Comparison of ENCODE assay signal across 1 cellular context in genomic region chr9:33165263-33166151, GRCh38.
TF ChIP-seq lines count a peak whose summit lies in the region.

No MANE protein-coding gene starts in this region.

TF ChIP-seq in K562, 482 proteins besides CTCF, POLR2A, EP300 and RAD21 (continued from another document):
- TF ChIP-seq HMGXB4 (CRISPR knock-in tag; IDR thresholded peaks at IDR 0.05) (no peak), SMARCC2 (IDR thresholded peaks at IDR 0.05; ENCODE audit: low read depth) (no peak), PBX2 (CRISPR knock-in tag; IDR thresholded peaks at IDR 0.05; ENCODE audit: low read depth) (no peak), PBX2 (tag; conservative IDR thresholded peaks at IDR 0.05; ENCODE audit: low read depth) (no peak), MXI1 (IDR thresholded peaks at IDR 0.05; ENCODE audit: low read depth, low read length) (no peak), KDM1A (IDR thresholded peaks at IDR 0.05) (no peak), HOXB6 (CRISPR knock-in tag; IDR thresholded peaks at IDR 0.05; ENCODE audit: borderline replicate concordance) (no peak), ARID2 (IDR thresholded peaks at IDR 0.05) (no peak), KHSRP (IDR thresholded peaks at IDR 0.05) (no peak), KLF16 (IDR thresholded peaks at IDR 0.05) (no peak), YY1 (IDR thresholded peaks at IDR 0.05; ENCODE audit: borderline replicate concordance in 1 of 3, control insufficient read depth in 1 of 3, extremely low read depth in 1 of 3, insufficient read depth in 3 of 3, insufficient read length in 1 of 3, insufficient replicate concordance in 2 of 3, low read depth in 1 of 3, low read length in 2 of 3) (no peak), SNRNP70 (optimal IDR thresholded peaks at IDR 0.05; ENCODE audit: low read depth, low read length) (no peak), ZNF311 (CRISPR knock-in tag; IDR thresholded peaks at IDR 0.05) (no peak), HMGN3 (IDR thresholded peaks at IDR 0.05; ENCODE audit: borderline replicate concordance, extremely low read depth, insufficient read length, low read depth, low read length) (no peak), PPARD (CRISPR knock-in tag; IDR thresholded peaks at IDR 0.05) (no peak), RUNX1 (IDR thresholded peaks at IDR 0.05; ENCODE audit: low read depth) (no peak), GTF2F1 (IDR thresholded peaks at IDR 0.05; ENCODE audit: low read depth, low read length) (no peak), C11orf30 (IDR thresholded peaks at IDR 0.05; ENCODE audit: low read depth) (peak; percentile 71), NCOA4 (IDR thresholded peaks at IDR 0.05; ENCODE audit: partially characterized antibody) (no peak), KDM2B (CRISPR knock-in tag; IDR thresholded peaks at IDR 0.05) (no peak), SMAD4 (CRISPR knock-in tag; conservative IDR thresholded peaks at IDR 0.05) (no peak; the same call in 1 of the 2 replicates), POLR2H (tag; IDR thresholded peaks at IDR 0.05; ENCODE audit: low read depth) (peak; percentile 69), PTTG1 (tag; IDR thresholded peaks at IDR 0.05; ENCODE audit: low read depth) (no peak), ZKSCAN8 (CRISPR knock-in tag; IDR thresholded peaks at IDR 0.05) (no peak), FOXK2 (conservative IDR thresholded peaks at IDR 0.05 in 1 of 2, IDR thresholded peaks at IDR 0.05 in 1 of 2; ENCODE audit: low read depth in 2 of 2) (peak; percentile 80 to 82), ZNF224 (CRISPR knock-in tag; IDR thresholded peaks at IDR 0.05) (no peak), KLF13 (tag; IDR thresholded peaks at IDR 0.05; ENCODE audit: borderline replicate concordance, low read depth) (no peak), NRF1 (conservative IDR thresholded peaks at IDR 0.05 in 1 of 2, IDR thresholded peaks at IDR 0.05 in 1 of 2) (peak; percentile 30 to 34; a peak in 2 of 4 replicates), TAF9B (IDR thresholded peaks at IDR 0.05; ENCODE audit: partially characterized antibody) (peak; percentile 50), DPF2 (IDR thresholded peaks at IDR 0.05) (peak; percentile 58; the same call in 1 of the 2 replicates), ZFX (CRISPR knock-in tag; IDR thresholded peaks at IDR 0.05) (peak; percentile 36; the same call in 1 of the 2 replicates), UBTF (IDR thresholded peaks at IDR 0.05; ENCODE audit: borderline replicate concordance in 1 of 2, low read depth in 2 of 2, low read length in 2 of 2) (no peak), TBL1XR1 (IDR thresholded peaks at IDR 0.05; ENCODE audit: low read length in 2 of 2) (peak in 1 of 2 experiments; percentile 25; a peak in 1 of 4 replicates), XRCC3 (IDR thresholded peaks at IDR 0.05) (no peak), DNMT1 (IDR thresholded peaks at IDR 0.05) (no peak), NFIX (CRISPR knock-in tag; IDR thresholded peaks at IDR 0.05; ENCODE audit: low read depth) (no peak), ZNF57 (CRISPR knock-in tag; IDR thresholded peaks at IDR 0.05) (no peak), ZNF174 (CRISPR knock-in tag; IDR thresholded peaks at IDR 0.05) (no peak), KAT2B (IDR thresholded peaks at IDR 0.05; ENCODE audit: low read depth, low read length) (no peak), HDAC1 (IDR thresholded peaks at IDR 0.05) (no peak; a peak in 1 of 4 replicates), SMARCA4 (IDR thresholded peaks at IDR 0.05) (no peak; the same call in none of the 2 replicates), NUFIP1 (IDR thresholded peaks at IDR 0.05; ENCODE audit: partially characterized antibody) (no peak), ZNF232 (CRISPR knock-in tag; IDR thresholded peaks at IDR 0.05) (no peak), ZNF584 (CRISPR knock-in tag; IDR thresholded peaks at IDR 0.05; ENCODE audit: low read depth) (no peak), ZNF586 (CRISPR knock-in tag; conservative IDR thresholded peaks at IDR 0.05) (no peak), ZNF134 (CRISPR knock-in tag; conservative IDR thresholded peaks at IDR 0.05) (no peak), EHMT2 (IDR thresholded peaks at IDR 0.05) (no peak)
- TF ChIP-seq, protein P1, sequence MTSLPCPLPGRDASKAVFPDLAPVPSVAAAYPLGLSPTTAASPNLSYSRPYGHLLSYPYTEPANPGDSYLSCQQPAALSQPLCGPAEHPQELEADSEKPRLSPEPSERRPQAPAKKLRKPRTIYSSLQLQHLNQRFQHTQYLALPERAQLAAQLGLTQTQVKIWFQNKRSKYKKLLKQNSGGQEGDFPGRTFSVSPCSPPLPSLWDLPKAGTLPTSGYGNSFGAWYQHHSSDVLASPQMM (CRISPR knock-in tag; IDR thresholded peaks at IDR 0.05), result no peak
- TF ChIP-seq, protein P2, sequence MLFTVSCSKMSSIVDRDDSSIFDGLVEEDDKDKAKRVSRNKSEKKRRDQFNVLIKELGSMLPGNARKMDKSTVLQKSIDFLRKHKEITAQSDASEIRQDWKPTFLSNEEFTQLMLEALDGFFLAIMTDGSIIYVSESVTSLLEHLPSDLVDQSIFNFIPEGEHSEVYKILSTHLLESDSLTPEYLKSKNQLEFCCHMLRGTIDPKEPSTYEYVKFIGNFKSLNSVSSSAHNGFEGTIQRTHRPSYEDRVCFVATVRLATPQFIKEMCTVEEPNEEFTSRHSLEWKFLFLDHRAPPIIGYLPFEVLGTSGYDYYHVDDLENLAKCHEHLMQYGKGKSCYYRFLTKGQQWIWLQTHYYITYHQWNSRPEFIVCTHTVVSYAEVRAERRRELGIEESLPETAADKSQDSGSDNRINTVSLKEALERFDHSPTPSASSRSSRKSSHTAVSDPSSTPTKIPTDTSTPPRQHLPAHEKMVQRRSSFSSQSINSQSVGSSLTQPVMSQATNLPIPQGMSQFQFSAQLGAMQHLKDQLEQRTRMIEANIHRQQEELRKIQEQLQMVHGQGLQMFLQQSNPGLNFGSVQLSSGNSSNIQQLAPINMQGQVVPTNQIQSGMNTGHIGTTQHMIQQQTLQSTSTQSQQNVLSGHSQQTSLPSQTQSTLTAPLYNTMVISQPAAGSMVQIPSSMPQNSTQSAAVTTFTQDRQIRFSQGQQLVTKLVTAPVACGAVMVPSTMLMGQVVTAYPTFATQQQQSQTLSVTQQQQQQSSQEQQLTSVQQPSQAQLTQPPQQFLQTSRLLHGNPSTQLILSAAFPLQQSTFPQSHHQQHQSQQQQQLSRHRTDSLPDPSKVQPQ (CRISPR knock-in tag; IDR thresholded peaks at IDR 0.05; ENCODE audit: borderline replicate concordance), result no peak
- TF ChIP-seq, protein P3, sequence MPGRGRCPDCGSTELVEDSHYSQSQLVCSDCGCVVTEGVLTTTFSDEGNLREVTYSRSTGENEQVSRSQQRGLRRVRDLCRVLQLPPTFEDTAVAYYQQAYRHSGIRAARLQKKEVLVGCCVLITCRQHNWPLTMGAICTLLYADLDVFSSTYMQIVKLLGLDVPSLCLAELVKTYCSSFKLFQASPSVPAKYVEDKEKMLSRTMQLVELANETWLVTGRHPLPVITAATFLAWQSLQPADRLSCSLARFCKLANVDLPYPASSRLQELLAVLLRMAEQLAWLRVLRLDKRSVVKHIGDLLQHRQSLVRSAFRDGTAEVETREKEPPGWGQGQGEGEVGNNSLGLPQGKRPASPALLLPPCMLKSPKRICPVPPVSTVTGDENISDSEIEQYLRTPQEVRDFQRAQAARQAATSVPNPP (IDR thresholded peaks at IDR 0.05; ENCODE audit: borderline replicate concordance, insufficient read depth, insufficient read length), result no peak
TF ChIP-seq in K562: peak in this region for 63.
